ENCODE assay signal across 18 cellular contexts in genomic region chr5:9922719-9923118, GRCh38.
DNase-seq lines count a peak whose midpoint lies in the region; ATAC-seq and TF ChIP-seq lines count a peak whose summit lies in the region.
"Had no signal": no experiment of that assay in that cellular context is flagged by ENCODE, and none has a peak within 500 bp of the region (broad histone marks: within the 10 kb centered on the region; RNA-seq: fewer than 3 reads in every experiment).

No MANE protein-coding gene starts in this region.

- H3K79me2 ChIP-seq in SK-N-SH (ENCODE audit: insufficient read depth): no peaks in the 10 kb centered on the region

- H3K4me1 ChIP-seq in SK-N-SH (ENCODE audit: control insufficient read depth in 1 of 2, insufficient read depth in 2 of 2, low read depth in 1 of 2, low read length in 1 of 2) (no peaks in the 10 kb centered on the region), SJCRH30 (no peaks in the 10 kb centered on the region; the same call in 1 of the 2 replicates), psoas muscle (no peaks in the 10 kb centered on the region), thyroid gland (peaks cover 5 to 11% of the 10 kb centered on the region in 2 donors)
- H3K4me1 ChIP-seq: colonic mucosa, prostate gland, tibial artery had no signal

- H3K27ac Mint-ChIP-seq in endothelial cell (ENCODE audit: unreplicated experiment): no peak overlapping the region

- no peaks in the 10 kb centered on the region for H4K20me1 ChIP-seq in SK-N-SH (ENCODE audit: insufficient read depth)

- ATAC-seq in SK-N-SH treated with all-trans-retinoic acid at 6 μM for 48 hours (no peak), psoas muscle (no peak)
- ATAC-seq: activated CD4-positive, CD25-positive, alpha-beta regulatory T cell treated with anti-CD3 and anti-CD28 coated beads, Interleukin-2, amount 50 U/mL, for 24 hours had no signal

- peaks cover 3% of the 10 kb centered on the region for H3K9me3 Mint-ChIP-seq in endothelial cell (ENCODE audit: unreplicated experiment)

- DNase-seq in SK-N-SH (no peak), NAMALWA (ENCODE audit: low spot score) (peak; percentile 30), endothelial cell (ENCODE audit: low spot score) (no peak), retinal pigment epithelial cell (ENCODE audit: low read depth) (no peak), SJCRH30 (no peak), psoas muscle (no peak), thyroid gland (no peak)
- DNase-seq: activated T-cell treated with anti-CD3 and anti-CD28 coated beads for 4 hours; colonic mucosa; MG63; NCI-H2171; stimulated activated CD8-positive, alpha-beta memory T cell treated with anti-CD3 and anti-CD28 coated beads, Interleukin-4, amount 100 ng/mL, for 48 hours; SW 1271; tibial artery had no signal

- no peak overlapping the region for H3K4me3 Mint-ChIP-seq in endothelial cell (ENCODE audit: unreplicated experiment)

- H3K27me3 ChIP-seq in SK-N-SH (ENCODE audit: insufficient read depth) (no peaks in the 10 kb centered on the region), SJCRH30 (no peaks in the 10 kb centered on the region), psoas muscle (ENCODE audit: insufficient read depth in 3 of 3, low read length in 2 of 3) (no peaks in the 10 kb centered on the region), thyroid gland (no peaks in the 10 kb centered on the region)
- H3K27me3 ChIP-seq: colonic mucosa, MG63, tibial artery had no signal

- H3K9me3 ChIP-seq in SK-N-SH (no peaks in the 10 kb centered on the region), SJCRH30 (replicated peaks) (no peaks in the 10 kb centered on the region), psoas muscle (peaks cover 6% of the 10 kb centered on the region), thyroid gland (no peaks in the 10 kb centered on the region)
- H3K9me3 ChIP-seq: colonic mucosa, prostate gland, tibial artery had no signal

- peak; percentile 43 for TF ChIP-seq CTCF in SK-N-SH (IDR thresholded peaks at IDR 0.05)
- TF ChIP-seq CTCF in endothelial cell (IDR thresholded peaks at IDR 0.05; ENCODE audit: unreplicated experiment): peak; percentile 72
- TF ChIP-seq CTCF in retinal pigment epithelial cell (conservative IDR thresholded peaks at IDR 0.05; ENCODE audit: low read depth, low read length): peak; percentile 40
- no peak for TF ChIP-seq CTCF in psoas muscle (IDR thresholded peaks at IDR 0.05)
- TF ChIP-seq CTCF in thyroid gland (IDR thresholded peaks at IDR 0.05): peak in 1 of 6 experiments; percentile 12

- TF ChIP-seq POLR2A in thyroid gland (IDR thresholded peaks at IDR 0.05): no peak

- no peak overlapping the region for H3K27ac ChIP-seq in SK-N-SH (ENCODE audit: low read depth in 2 of 2, low read length in 1 of 2)
- no peak overlapping the region for H3K27ac ChIP-seq in SJCRH30
- H3K27ac ChIP-seq in psoas muscle: no peak overlapping the region
- no peak overlapping the region for H3K27ac ChIP-seq in thyroid gland
- H3K27ac ChIP-seq: colonic mucosa, HL-60, prostate gland, tibial artery had no signal

- CTCF ChIA-PET in SK-N-SH (lab: Yijun Ruan, JAX): no interaction called here

- no peaks in the 10 kb centered on the region for H3K36me3 ChIP-seq in SK-N-SH (replicated peaks in 1 of 2; ENCODE audit: control insufficient read depth in 1 of 2, insufficient read depth in 2 of 2, low read length in 1 of 2)
- H3K36me3 ChIP-seq in SJCRH30: no peaks in the 10 kb centered on the region
- no peaks in the 10 kb centered on the region for H3K36me3 ChIP-seq in psoas muscle (ENCODE audit: insufficient read depth in 1 of 2, low read depth in 1 of 2)
- no peaks in the 10 kb centered on the region for H3K36me3 ChIP-seq in thyroid gland
- H3K36me3 ChIP-seq: colonic mucosa, prostate gland, tibial artery had no signal

- no peaks in the 10 kb centered on the region for H3K9me2 ChIP-seq in SK-N-SH

- no peaks in the 10 kb centered on the region for H3K27me3 Mint-ChIP-seq in endothelial cell (ENCODE audit: unreplicated experiment)

- no peaks in the 10 kb centered on the region for H3K36me3 Mint-ChIP-seq in endothelial cell (ENCODE audit: low read depth, unreplicated experiment)

- TF ChIP-seq EP300 in SK-N-SH (IDR thresholded peaks at IDR 0.05; ENCODE audit: borderline replicate concordance in 1 of 2, low read depth in 1 of 2, low read length in 1 of 2): no peak

- TF ChIP-seq RAD21 in SK-N-SH (IDR thresholded peaks at IDR 0.05; ENCODE audit: low read length): no peak

- no peak overlapping the region for H3K4me2 ChIP-seq in SK-N-SH

- peaks cover 4% of the 10 kb centered on the region for H3K4me1 Mint-ChIP-seq in endothelial cell (ENCODE audit: unreplicated experiment)

- H3F3A ChIP-seq in SK-N-SH (replicated peaks; ENCODE audit: insufficient read depth): peaks cover 5% of the 10 kb centered on the region

- POLR2A ChIA-PET in SK-N-SH (lab: Yijun Ruan, JAX): no interaction called here

- H3K9ac ChIP-seq in SK-N-SH: no peak overlapping the region

- intact Hi-C loops in psoas muscle (cut with DNase I) (no loop called here), thyroid gland (cut with DNase I) (no loop called here)

- H3K4me3 ChIP-seq in SK-N-SH (ENCODE audit: low read depth in 2 of 2, low read length in 1 of 2) (peak overlapping the region in 1 of 2 experiments; percentile 27; a peak in 1 of 4 replicates), retinal pigment epithelial cell (ENCODE audit: low read length) (no peak overlapping the region), SJCRH30 (no peak overlapping the region), psoas muscle (no peak overlapping the region), thyroid gland (replicated peaks in 1 of 3) (no peak overlapping the region)
- H3K4me3 ChIP-seq: colonic mucosa, MG63, prostate gland, tibial artery had no signal

- H2AFZ ChIP-seq in SK-N-SH (ENCODE audit: low read depth): no peak overlapping the region

TF ChIP-seq in SK-N-SH, 30 proteins besides CTCF, POLR2A, EP300 and RAD21 (continues in another document):
- TF ChIP-seq SIN3A (IDR thresholded peaks at IDR 0.05; ENCODE audit: borderline replicate concordance, low read depth, low read length) (no peak), SMC3 (IDR thresholded peaks at IDR 0.05; ENCODE audit: low read depth, low read length) (no peak), ELF1 (IDR thresholded peaks at IDR 0.05) (no peak), IRF3 (IDR thresholded peaks at IDR 0.05; ENCODE audit: low read depth, low read length) (no peak), TAF1 (IDR thresholded peaks at IDR 0.05; ENCODE audit: borderline replicate concordance, low read depth, low read length) (no peak), FOSL2 (IDR thresholded peaks at IDR 0.05; ENCODE audit: borderline replicate concordance, low read depth) (no peak), YY1 (IDR thresholded peaks at IDR 0.05; ENCODE audit: low read depth) (no peak)

TF ChIP-seq in SK-N-SH treated with all-trans-retinoic acid at 6 μM for 48 hours, 23 proteins besides CTCF, POLR2A, EP300 and RAD21 (continues in another document):
- TF ChIP-seq ZNF70 (CRISPR knock-in tag; IDR thresholded peaks at IDR 0.05) (no peak), RARB (CRISPR knock-in tag; IDR thresholded peaks at IDR 0.05) (no peak), ZNF565 (CRISPR knock-in tag; conservative IDR thresholded peaks at IDR 0.05; ENCODE audit: low read depth) (no peak), ZFP30 (CRISPR knock-in tag; IDR thresholded peaks at IDR 0.05) (no peak), CSDC2 (CRISPR knock-in tag; IDR thresholded peaks at IDR 0.05) (no peak), SNAI2 (CRISPR knock-in tag; IDR thresholded peaks at IDR 0.05) (no peak), ZC3H10 (CRISPR knock-in tag; IDR thresholded peaks at IDR 0.05) (no peak), PATZ1 (CRISPR knock-in tag; IDR thresholded peaks at IDR 0.05; ENCODE audit: borderline replicate concordance) (no peak), CREB5 (CRISPR knock-in tag; IDR thresholded peaks at IDR 0.05; ENCODE audit: low read depth) (no peak), GLIS3 (CRISPR knock-in tag; IDR thresholded peaks at IDR 0.05) (no peak)
